In genomic region chr14:100560471-100560870, GRCh38 we compare ENCODE assay signal across 8 cellular contexts. TPM values are rescaled to one million over a fixed set of nuclear protein-coding genes. Genes with fewer than 3 reads are reported as not detected.
"Had no signal": no experiment of that assay in that cellular context is flagged by ENCODE, and none has a peak within 500 bp of the region (broad histone marks: within the 10 kb centered on the region; RNA-seq: fewer than 3 reads in every experiment).

No MANE protein-coding gene starts in this region.

- H3K4me3 Mint-ChIP-seq: GM23338, IgD-negative memory B cell had no signal

- DNase-seq: H7, HCEC 1CT, KBM-7 had no signal

- H3K27ac ChIP-seq: HL-60, KMS-11 had no signal

- H3K36me3 Mint-ChIP-seq: IgD-negative memory B cell had no signal

- ATAC-seq: GM23338, HepG2 had no signal

- H3K4me3 ChIP-seq: GM23338 had no signal

- H3K27ac Mint-ChIP-seq: GM23338, IgD-negative memory B cell had no signal

- H3K9me3 Mint-ChIP-seq: GM23338, IgD-negative memory B cell had no signal

- FAIRE-seq: HepG2 had no signal

- H3K4me2 ChIP-seq: GM23338, KMS-11 had no signal

- H2AFZ ChIP-seq: GM23338 had no signal

- H3K9ac ChIP-seq: KMS-11 had no signal

RNA-seq across cellular contexts. Expression of gene BEGAIN, which starts 26.7 kb away (rescaled TPM):
- total RNA-seq: HepG2 had no signal
- polyA plus RNA-seq: HepG2 had no signal
